Comparison of ENCODE assay signal across 31 cellular contexts in the genomic region with DNA sequence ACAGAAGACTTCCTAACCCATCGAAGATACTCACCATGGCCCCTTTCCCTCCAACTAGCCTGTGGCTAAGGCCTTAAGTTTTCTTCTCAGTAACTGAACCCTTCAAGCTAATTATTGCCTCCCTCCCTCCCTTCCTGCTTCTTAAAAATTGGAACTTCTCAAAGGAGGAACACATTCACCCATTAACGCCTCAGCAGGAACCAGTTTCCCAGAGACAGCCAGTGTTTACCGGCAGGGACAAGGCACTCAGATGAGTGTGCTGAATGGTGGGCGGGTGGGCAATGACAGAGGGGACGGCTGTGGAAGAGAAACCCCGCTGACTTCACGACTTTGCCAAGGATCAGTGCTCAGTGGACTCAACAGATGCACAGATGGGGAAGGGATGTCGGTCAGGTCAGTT.
"Had no signal": no experiment of that assay in that cellular context is flagged by ENCODE, and none has a peak within 500 bp of the region (broad histone marks: within the 10 kb centered on the region; RNA-seq: fewer than 3 reads in every experiment).

No MANE protein-coding gene starts in this region.

- H3K4me3 Mint-ChIP-seq: activated CD8-positive, alpha-beta T cell treated with anti-CD3 and anti-CD28 coated beads, Interleukin-2, amount 10 ng/mL, durations not matched to agents 7 days and 5 days; activated naive CD8-positive, alpha-beta T cell treated with anti-CD3 and anti-CD28 coated beads, Interleukin-2, amount 50 U/mL, for 24 hours; activated T-cell treated with anti-CD3 and anti-CD28 coated beads, Interleukin-2, amount 50 U/mL, for 4 hours; brain had no signal

- H3K4me3 ChIP-seq: ascending aorta, K562, SK-N-MC had no signal

- DNase-seq: activated CD4-positive, alpha-beta T cell treated with anti-CD3 and anti-CD28 coated beads for 48 hours; activated CD4-positive, alpha-beta T cell treated with anti-CD3 and anti-CD28 coated beads, Interleukin-2, amount 50 U/mL, for 4 hours; activated CD4-positive, CD25-positive, alpha-beta regulatory T cell treated with anti-CD3 and anti-CD28 coated beads, Interleukin-2, amount 50 U/mL, for 72 hours; activated CD8-positive, alpha-beta memory T cell treated with anti-CD3 and anti-CD28 coated beads, Interleukin-2, amount 50 U/mL, for 48 hours; activated CD8-positive, alpha-beta T cell treated with anti-CD3 and anti-CD28 coated beads, Interleukin-2, amount 10 ng/mL, durations not matched to agents 7 days and 5 days; activated effector memory CD4-positive, alpha-beta T cell treated with anti-CD3 and anti-CD28 coated beads, Interleukin-2, amount 50 U/mL, for 16 hours; activated naive CD4-positive, alpha-beta T cell treated with Interleukin-2 at 50 U/mL for 16 hours; activated naive CD8-positive, alpha-beta T cell treated with anti-CD3 and anti-CD28 coated beads, Interleukin-2, amount 50 U/mL, for 24 hours; activated T-cell treated with anti-CD3 and anti-CD28 coated beads, Interleukin-2, amount 50 U/mL, for 4 hours; amniotic stem cell; caudate nucleus; Karpas-422; NCI-H1092; NCI-H1417; NCI-H1930; NCI-H2171; NCI-H345; NCI-H510A; NCI-H69; NK-92 treated with Interleukin-12 subunit alpha and Interleukin-12 subunit beta, amount 100 ng/mL, for 24 hours; OCI-M1; RPMI8226; T-helper 1 cell had no signal

- H3K27me3 Mint-ChIP-seq: activated naive CD8-positive, alpha-beta T cell treated with anti-CD3 and anti-CD28 coated beads, Interleukin-2, amount 50 U/mL, for 24 hours; brain had no signal

- ATAC-seq: activated CD8-positive, alpha-beta T cell treated with anti-CD3 and anti-CD28 coated beads, Interleukin-2, amount 10 ng/mL, durations not matched to agents 7 days and 5 days; activated naive CD8-positive, alpha-beta T cell treated with anti-CD3 and anti-CD28 coated beads, Interleukin-2, amount 50 U/mL, for 24 hours; activated T-cell treated with anti-CD3 and anti-CD28 coated beads, Interleukin-2, amount 50 U/mL, for 4 hours; K562; Panc1; Right ventricle myocardium inferior had no signal

- H3K4me1 Mint-ChIP-seq: activated naive CD8-positive, alpha-beta T cell treated with anti-CD3 and anti-CD28 coated beads, Interleukin-2, amount 50 U/mL, for 24 hours; brain had no signal

- H3K36me3 Mint-ChIP-seq: activated naive CD4-positive, alpha-beta T cell treated with anti-CD3 and anti-CD28 coated beads, Interleukin-2, amount 50 U/mL, for 72 hours had no signal

- H3K9me3 ChIP-seq: ascending aorta had no signal

- H3K27me3 ChIP-seq: ascending aorta had no signal

- H3K27ac ChIP-seq: ascending aorta, SK-N-MC, VCaP had no signal

- H3K9me3 Mint-ChIP-seq: activated naive CD4-positive, alpha-beta T cell treated with anti-CD3 and anti-CD28 coated beads, Interleukin-2, amount 50 U/mL, for 72 hours; activated naive CD8-positive, alpha-beta T cell treated with anti-CD3 and anti-CD28 coated beads, Interleukin-2, amount 50 U/mL, for 24 hours; activated T-cell treated with anti-CD3 and anti-CD28 coated beads, Interleukin-2, amount 50 U/mL, for 4 hours; brain had no signal

- H3K27ac Mint-ChIP-seq: activated CD8-positive, alpha-beta T cell treated with anti-CD3 and anti-CD28 coated beads, Interleukin-2, amount 10 ng/mL, durations not matched to agents 7 days and 5 days; activated naive CD8-positive, alpha-beta T cell treated with anti-CD3 and anti-CD28 coated beads, Interleukin-2, amount 50 U/mL, for 24 hours; brain had no signal
